Comparison of ENCODE assay signal across 8 cellular contexts in the genomic region with DNA sequence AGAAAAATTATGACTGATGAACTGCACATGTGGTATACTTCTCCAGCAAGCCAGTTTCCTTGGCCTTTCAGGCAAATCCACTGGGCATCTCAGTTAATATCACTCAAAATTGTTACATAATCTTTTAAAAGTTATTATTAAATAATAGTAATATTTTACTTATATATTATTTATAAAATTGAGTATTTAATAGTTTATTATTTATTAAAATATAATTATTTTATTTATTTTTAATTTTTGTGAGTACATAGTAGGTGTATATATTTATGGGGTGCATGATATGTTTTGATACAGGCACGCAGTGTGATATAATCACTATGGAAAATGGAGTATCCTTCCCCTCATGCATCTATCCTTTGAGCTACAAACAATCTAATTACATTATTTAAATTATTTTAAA.
"Had no signal": no experiment of that assay in that cellular context is flagged by ENCODE, and none has a peak within 500 bp of the region (broad histone marks: within the 10 kb centered on the region; RNA-seq: fewer than 3 reads in every experiment).

No MANE protein-coding gene starts in this region.

- H3K4me1 Mint-ChIP-seq: IgD-negative memory B cell had no signal

- H3K27me3 Mint-ChIP-seq: IgD-negative memory B cell had no signal

- DNase-seq: H9, HCEC 1CT, KBM-7 had no signal

- H3K9me3 Mint-ChIP-seq: GM23338, H9 had no signal

- H3K27ac Mint-ChIP-seq: GM23338, H9, IgD-negative memory B cell had no signal

- H3K4me3 Mint-ChIP-seq: GM23338, H9, IgD-negative memory B cell had no signal

- H3K36me3 Mint-ChIP-seq: IgD-negative memory B cell had no signal

- FAIRE-seq: H1, H54, HTR-8/SVneo had no signal
